17 cellular contexts compared by ENCODE assay signal in genomic region chr2:19651466-19651865, GRCh38.
"Had no signal": no experiment of that assay in that cellular context is flagged by ENCODE, and none has a peak within 500 bp of the region (broad histone marks: within the 10 kb centered on the region; RNA-seq: fewer than 3 reads in every experiment).

No MANE protein-coding gene starts in this region.

- H3K9me3 Mint-ChIP-seq: activated CD4-positive, alpha-beta T cell treated with anti-CD3 and anti-CD28 coated beads, Interleukin-2, amount 10 ng/mL, durations not matched to agents 7 days and 5 days; activated naive CD4-positive, alpha-beta T cell treated with anti-CD3 and anti-CD28 coated beads, Interleukin-2, amount 50 U/mL, for 24 hours; activated T-helper 2 cell treated with anti-CD3 and anti-CD28 coated beads, Interferon-gamma antibody, Interleukin-2, Interleukin-4, amounts not matched to agents 10 μg/mL and 5 μg/mL and 100 μg/mL, durations not matched to agents 14 hours and 24 hours and 36 hours; brain; endodermal cell; neural crest cell; T-helper 1 cell treated with Interleukin-12 subunit alpha and Interleukin-12 subunit beta and Interleukin-4 antibody, amounts not matched to agents 30 μg/mL and 1 μg/mL, for 36 hours had no signal

- H3K4me3 Mint-ChIP-seq: activated CD4-positive, alpha-beta T cell treated with anti-CD3 and anti-CD28 coated beads, Interleukin-2, amount 10 ng/mL, durations not matched to agents 7 days and 5 days; activated naive CD4-positive, alpha-beta T cell treated with anti-CD3 and anti-CD28 coated beads, Interleukin-2, amount 50 U/mL, for 24 hours; brain; endodermal cell; neural crest cell; T-helper 1 cell treated with Interleukin-12 subunit alpha and Interleukin-12 subunit beta and Interleukin-4 antibody, amounts not matched to agents 30 μg/mL and 1 μg/mL, for 36 hours had no signal

- H3K27ac Mint-ChIP-seq: activated CD4-positive, alpha-beta T cell treated with anti-CD3 and anti-CD28 coated beads, Interleukin-2, amount 10 ng/mL, durations not matched to agents 7 days and 5 days; activated naive CD4-positive, alpha-beta T cell treated with anti-CD3 and anti-CD28 coated beads, Interleukin-2, amount 50 U/mL, for 24 hours; activated T-helper 2 cell treated with anti-CD3 and anti-CD28 coated beads, Interferon-gamma antibody, Interleukin-2, Interleukin-4, amounts not matched to agents 10 μg/mL and 5 μg/mL and 100 μg/mL, durations not matched to agents 14 hours and 24 hours and 36 hours; brain; endodermal cell; T-helper 1 cell treated with Interleukin-12 subunit alpha and Interleukin-12 subunit beta and Interleukin-4 antibody, amounts not matched to agents 30 μg/mL and 1 μg/mL, for 36 hours had no signal

- H3K4me1 Mint-ChIP-seq: activated CD4-positive, alpha-beta T cell treated with anti-CD3 and anti-CD28 coated beads, Interleukin-2, amount 10 ng/mL, durations not matched to agents 7 days and 5 days; activated naive CD4-positive, alpha-beta T cell treated with anti-CD3 and anti-CD28 coated beads, Interleukin-2, amount 50 U/mL, for 24 hours; neural crest cell had no signal

- H3K27me3 ChIP-seq: gastrocnemius medialis, heart right ventricle, pancreas, tibial nerve had no signal

- H3K9me3 ChIP-seq: gastrocnemius medialis, heart right ventricle, pancreas, tibial nerve had no signal

- H3K36me3 Mint-ChIP-seq: activated naive CD4-positive, alpha-beta T cell treated with anti-CD3 and anti-CD28 coated beads, Interleukin-2, amount 50 U/mL, for 24 hours; brain had no signal

- DNase-seq: activated CD4-positive, alpha-beta T cell treated with anti-CD3 and anti-CD28 coated beads, Interleukin-2, amount 10 ng/mL, durations not matched to agents 7 days and 5 days; activated CD8-positive, alpha-beta memory T cell treated with anti-CD3 and anti-CD28 coated beads for 24 hours; activated T-cell treated with anti-CD3 and anti-CD28 coated beads for 4 hours; cerebellar nuclear complex; endodermal cell; gastrocnemius medialis; heart right ventricle; left ventricle myocardium superior; mesendoderm; pancreas; small intestine had no signal

- H3K36me3 ChIP-seq: gastrocnemius medialis, heart right ventricle, pancreas, tibial nerve had no signal

- H3K27me3 Mint-ChIP-seq: activated CD4-positive, alpha-beta T cell treated with anti-CD3 and anti-CD28 coated beads, Interleukin-2, amount 10 ng/mL, durations not matched to agents 7 days and 5 days had no signal

- H3K4me3 ChIP-seq: gastrocnemius medialis, heart right ventricle, pancreas, tibial nerve had no signal

- H3K4me1 ChIP-seq: gastrocnemius medialis, pancreas had no signal

- H3K27ac ChIP-seq: gastrocnemius medialis, pancreas had no signal
